Comparison of ENCODE assay signal across 11 cellular contexts in the genomic region with DNA sequence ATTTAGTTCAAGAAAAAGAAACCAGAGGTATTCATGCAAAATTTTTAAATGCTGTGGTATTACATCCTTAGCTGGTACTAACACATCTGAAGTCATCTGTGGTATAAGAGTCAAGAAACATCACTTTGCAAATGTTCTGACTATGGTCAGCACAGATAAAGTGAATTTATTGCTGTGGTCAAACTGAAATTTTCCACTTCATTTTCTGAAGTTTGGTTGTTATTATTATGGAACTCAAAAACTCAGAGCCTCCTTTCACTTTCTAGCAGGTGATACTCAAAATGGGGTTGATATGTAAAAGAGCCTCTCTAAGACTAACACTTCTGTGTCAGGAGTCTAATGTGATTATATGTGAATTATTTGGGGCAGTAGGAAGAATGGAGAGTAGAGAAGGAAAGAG.
A peak's percentile ranks its signal among the peaks of the same experiment; 100 is the strongest.
DNase-seq lines count a peak whose midpoint lies in the region; ATAC-seq and TF ChIP-seq lines count a peak whose summit lies in the region.
"Had no signal": no experiment of that assay in that cellular context is flagged by ENCODE, and none has a peak within 500 bp of the region (broad histone marks: within the 10 kb centered on the region; RNA-seq: fewer than 3 reads in every experiment).

No MANE protein-coding gene starts in this region.

- no peak for TF ChIP-seq POLR2A in breast epithelium (IDR thresholded peaks at IDR 0.05)

- H3K36me3 ChIP-seq in left lung = no peaks in the 10 kb centered on the region
- no peaks in the 10 kb centered on the region for H3K36me3 ChIP-seq in breast epithelium

- TF ChIP-seq CTCF in GM20000 (IDR thresholded peaks at IDR 0.05; ENCODE audit: extremely low read depth, missing control alignments) (no peak), left lung (IDR thresholded peaks at IDR 0.05) (no peak), breast epithelium (IDR thresholded peaks at IDR 0.05) (no peak)

- peaks cover 10% of the 10 kb centered on the region for H3K36me3 Mint-ChIP-seq in activated T-cell treated with anti-CD3 and anti-CD28 coated beads, Interleukin-2, amount 50 U/mL, for 24 hours (ENCODE audit: low read depth)
- H3K36me3 Mint-ChIP-seq: WTC11 had no signal

- intact Hi-C loops in left lung (cut with DNase I) (no loop called here), breast epithelium (cut with DNase I; ENCODE audit: low total_unique reads) (no loop called here)

- no peaks in the 10 kb centered on the region for H3K27me3 Mint-ChIP-seq in activated T-cell treated with anti-CD3 and anti-CD28 coated beads, Interleukin-2, amount 50 U/mL, for 24 hours

- H3K27ac ChIP-seq in left lung (no peak overlapping the region), breast epithelium (no peak overlapping the region)
- H3K27ac ChIP-seq: C4-2B had no signal

- H3K4me3 Mint-ChIP-seq in activated T-cell treated with anti-CD3 and anti-CD28 coated beads, Interleukin-2, amount 50 U/mL, for 24 hours = no peak overlapping the region
- H3K4me3 Mint-ChIP-seq: WTC11 had no signal

- no peaks in the 10 kb centered on the region for H3K9me3 ChIP-seq in left lung
- H3K9me3 ChIP-seq in breast epithelium = no peaks in the 10 kb centered on the region

- H3K27me3 ChIP-seq in left lung (no peaks in the 10 kb centered on the region), breast epithelium (no peaks in the 10 kb centered on the region)

- H3K4me3 ChIP-seq in left lung = no peak overlapping the region
- H3K4me3 ChIP-seq in breast epithelium = no peak overlapping the region

- DNase-seq in GM20000 (ENCODE audit: low spot score) = peak; percentile 48
- peak; percentile 91 for DNase-seq in OCI-M1 (lab: John Stamatoyannopoulos, UW)
- DNase-seq in left lung = no peak
- DNase-seq in activated T-cell treated with anti-CD3 and anti-CD28 coated beads, Interleukin-2, amount 50 U/mL, for 24 hours = no peak
- DNase-seq in breast epithelium (ENCODE audit: low spot score in 2 of 2) = no peak

- ATAC-seq in GM18499 (IDR thresholded peaks at IDR 0.05; ENCODE audit: insufficient read depth, unreplicated experiment) (peak; percentile 86), HG03060 (IDR thresholded peaks at IDR 0.05; ENCODE audit: low read depth, unreplicated experiment) (peak; percentile 79), left lung (no peak), HG02970 (IDR thresholded peaks at IDR 0.05; ENCODE audit: low FRiP score, unreplicated experiment) (no peak)
- ATAC-seq: esophagus mucosa, WTC11 had no signal

- peaks cover 2% of the 10 kb centered on the region for H3K9me3 Mint-ChIP-seq in activated T-cell treated with anti-CD3 and anti-CD28 coated beads, Interleukin-2, amount 50 U/mL, for 24 hours

- no peak overlapping the region for H3K27ac Mint-ChIP-seq in activated T-cell treated with anti-CD3 and anti-CD28 coated beads, Interleukin-2, amount 50 U/mL, for 24 hours
- H3K27ac Mint-ChIP-seq: WTC11 had no signal

- peaks cover 22% of the 10 kb centered on the region for H3K4me1 Mint-ChIP-seq in activated T-cell treated with anti-CD3 and anti-CD28 coated beads, Interleukin-2, amount 50 U/mL, for 24 hours (ENCODE audit: low read depth)
- H3K4me1 Mint-ChIP-seq: WTC11 had no signal

- H3K4me1 ChIP-seq in left lung (no peaks in the 10 kb centered on the region), breast epithelium (no peaks in the 10 kb centered on the region)

Comparison
In these comparisons a context has a peak if more than half of its experiments do, and no peak if none do; other contexts are left out.
1. ATAC-seq: peak in GM18499 (single experiment) and HG03060 (single experiment); none in left lung (single experiment) and HG02970 (single experiment).
2. DNase-seq: peak in GM20000 (single experiment) and OCI-M1 (single experiment); none in left lung (0 of 2), activated T-cell treated with anti-CD3 and anti-CD28 coated beads, Interleukin-2, amount 50 U/mL, for 24 hours (single experiment) and breast epithelium (0 of 2).